ENCODE assay signal across 24 cellular contexts in genomic region chr16:17802566-17802965, GRCh38.
"Had no signal": no experiment of that assay in that cellular context is flagged by ENCODE, and none has a peak within 500 bp of the region (broad histone marks: within the 10 kb centered on the region; RNA-seq: fewer than 3 reads in every experiment).

No MANE protein-coding gene starts in this region.

- H3K4me1 ChIP-seq: left ventricle myocardium inferior, transverse colon, uterus had no signal

- H3K36me3 Mint-ChIP-seq: activated naive CD8-positive, alpha-beta T cell treated with anti-CD3 and anti-CD28 coated beads for 36 hours; immature natural killer cell had no signal

- H3K27me3 ChIP-seq: brain microvascular endothelial cell, transverse colon, uterus had no signal

- H3K27ac Mint-ChIP-seq: activated B cell treated with CpG ODN at 0.5 μM for 24 hours; activated CD8-positive, alpha-beta T cell treated with anti-CD3 and anti-CD28 coated beads for 36 hours; activated naive CD8-positive, alpha-beta T cell treated with anti-CD3 and anti-CD28 coated beads for 36 hours; activated T-helper 17 cell treated with anti-CD3 and anti-CD28 coated beads, Interleukin-2, amount 50 U/mL, for 72 hours; immature natural killer cell; nephron progenitor cell; progenitor cell of endocrine pancreas had no signal

- H3K4me1 Mint-ChIP-seq: activated B cell treated with CpG ODN at 0.5 μM for 24 hours; activated naive CD8-positive, alpha-beta T cell treated with anti-CD3 and anti-CD28 coated beads for 36 hours; activated T-helper 17 cell treated with anti-CD3 and anti-CD28 coated beads, Interleukin-2, amount 50 U/mL, for 72 hours; immature natural killer cell had no signal

- DNase-seq: activated B cell treated with CpG ODN at 0.5 μM for 24 hours; activated CD4-positive, alpha-beta T cell treated with anti-CD3 and anti-CD28 coated beads for 4 hours; activated CD8-positive, alpha-beta T cell treated with anti-CD3 and anti-CD28 coated beads for 36 hours; activated naive CD4-positive, alpha-beta T cell; activated naive CD8-positive, alpha-beta T cell treated with anti-CD3 and anti-CD28 coated beads for 36 hours; activated T-cell treated with anti-CD3 and anti-CD28 coated beads, Interleukin-2, amount 50 U/mL, for 1 hour; amniotic stem cell; brain microvascular endothelial cell; central memory CD4-positive, alpha-beta T cell; immature natural killer cell; kidney glomerular epithelial cell; left ventricle myocardium inferior; mammary epithelial cell; midbrain; nephron progenitor cell; stimulated activated CD4-positive, alpha-beta T cell treated with anti-CD3 and anti-CD28 coated beads, Interleukin-2, amount 100 ng/mL, for 24 hours; stimulated activated naive CD4-positive, alpha-beta T cell treated with Interleukin-2 at 50 U/mL for 16 hours; substantia nigra; T-helper 9 cell; transverse colon; uterus had no signal

- H3K9me3 Mint-ChIP-seq: activated B cell treated with CpG ODN at 0.5 μM for 24 hours; activated CD8-positive, alpha-beta T cell treated with anti-CD3 and anti-CD28 coated beads for 36 hours; activated naive CD8-positive, alpha-beta T cell treated with anti-CD3 and anti-CD28 coated beads for 36 hours; nephron progenitor cell had no signal

- H3K27ac ChIP-seq: brain microvascular endothelial cell, coronary artery, left ventricle myocardium inferior, transverse colon, uterus had no signal

- H3K9me3 ChIP-seq: left ventricle myocardium inferior, transverse colon, uterus had no signal

- ATAC-seq: activated CD8-positive, alpha-beta T cell treated with anti-CD3 and anti-CD28 coated beads for 36 hours; activated T-helper 17 cell treated with anti-CD3 and anti-CD28 coated beads, Interleukin-2, amount 50 U/mL, for 72 hours had no signal

- H3K4me3 Mint-ChIP-seq: activated B cell treated with CpG ODN at 0.5 μM for 24 hours; activated CD8-positive, alpha-beta T cell treated with anti-CD3 and anti-CD28 coated beads for 36 hours; activated naive CD8-positive, alpha-beta T cell treated with anti-CD3 and anti-CD28 coated beads for 36 hours; activated T-helper 17 cell treated with anti-CD3 and anti-CD28 coated beads, Interleukin-2, amount 50 U/mL, for 72 hours; immature natural killer cell; nephron progenitor cell had no signal

- H3K36me3 ChIP-seq: brain microvascular endothelial cell, left ventricle myocardium inferior, transverse colon, uterus had no signal

- H3K4me3 ChIP-seq: coronary artery, left ventricle myocardium inferior, transverse colon, uterus had no signal
